Comparison of ENCODE assay signal across 8 cellular contexts in genomic region chr17:58330997-58331814, GRCh38. TPM values are rescaled to one million over a fixed set of nuclear protein-coding genes. Genes with fewer than 3 reads are reported as not detected.
DNase-seq lines count a peak whose midpoint lies in the region; ATAC-seq and TF ChIP-seq lines count a peak whose summit lies in the region.

No MANE protein-coding gene starts in this region.

- peaks cover 60% of the 10 kb centered on the region for H3K4me1 ChIP-seq in OCI-LY3 (ENCODE audit: low read length)
- no peaks in the 10 kb centered on the region for H3K4me1 ChIP-seq in right lobe of liver

- H3K36me3 ChIP-seq in OCI-LY3 (replicated peaks; ENCODE audit: low read depth, low read length) (peaks cover 28% of the 10 kb centered on the region), right lobe of liver (no peaks in the 10 kb centered on the region)

- H3K79me2 ChIP-seq in OCI-LY3 (ENCODE audit: low read length) = peaks cover 68% of the 10 kb centered on the region

- no peak for TF ChIP-seq POLR2A in right lobe of liver (IDR thresholded peaks at IDR 0.05)

- ATAC-seq in right lobe of liver = peak; percentile 22 to 45 (median 34)

- H3K9ac ChIP-seq in OCI-LY3 (ENCODE audit: low read length) = peak overlapping the region; percentile 100

- peaks cover 5% of the 10 kb centered on the region; the same call in 1 of the 2 replicates for H3K9me3 ChIP-seq in OCI-LY3 (ENCODE audit: insufficient read depth, low read length)
- no peaks in the 10 kb centered on the region for H3K9me3 ChIP-seq in right lobe of liver

- H3K4me3 ChIP-seq in OCI-LY3 (ENCODE audit: low read length) (peak overlapping the region; percentile 96), right lobe of liver (peak overlapping the region; percentile 28 to 50 (median 36))

- DNase-seq in 8988T (peak; percentile 1), activated gamma-delta T cell treated with Interleukin-2 at 50 U/mL for 16 hours (peak; percentile 78), right lobe of liver (peak in 2 of 3 donors; percentile 60 to 70), NCI-H446 (lab: John Stamatoyannopoulos, UW) (no peak), hepatic stellate cell (ENCODE audit: low spot score) (no peak), DMS 273 (lab: John Stamatoyannopoulos, UW; ENCODE audit: unreplicated experiment) (no peak)
- DNase-seq in stimulated activated naive CD4-positive, alpha-beta T cell (lab: John Stamatoyannopoulos, UW) = peak; percentile 47 to 61 (median 50)

- peak overlapping the region; percentile 92 for H3K4me2 ChIP-seq in OCI-LY3 (ENCODE audit: low read length)

- peaks cover 47% of the 10 kb centered on the region for H4K20me1 ChIP-seq in OCI-LY3 (ENCODE audit: insufficient read depth, low read length)

- H2AFZ ChIP-seq in OCI-LY3 (ENCODE audit: low read depth, low read length) = no peak overlapping the region

- no peaks in the 10 kb centered on the region for H3K27me3 ChIP-seq in OCI-LY3 (ENCODE audit: low read depth, low read length)
- no peaks in the 10 kb centered on the region for H3K27me3 ChIP-seq in right lobe of liver

- peak overlapping the region; percentile 99 for H3K27ac ChIP-seq in OCI-LY3 (ENCODE audit: low read length)
- peak overlapping the region; percentile 44 to 83 (median 63) for H3K27ac ChIP-seq in right lobe of liver

- intact Hi-C loops in right lobe of liver (cut with DNase I) = no loop called here

- TF ChIP-seq CTCF in OCI-LY3 (IDR thresholded peaks at IDR 0.05; ENCODE audit: low read depth, low read length) (no peak), right lobe of liver (IDR thresholded peaks at IDR 0.05) (no peak)

- 76% methylated on average over 8 of the region's 23 CpGs for WGBS in right lobe of liver (ENCODE audit: insufficient coverage, low coverage, low lambda C conversion rate, missing lambda C conversion rate)

RNA-seq across cellular contexts. Expression of gene TSPOAP1, which starts 2.6 kb away (rescaled TPM):
- total RNA-seq in right lobe of liver = 1 to 10 TPM in 5 of 6 experiments, under 1 TPM in 1; 0.87 to 8.3 (median 3.8) TPM

RNA-seq across cellular contexts. Expression of gene SUPT4H1, which starts 20.8 kb away (rescaled TPM):
- total RNA-seq in right lobe of liver = 10 to 100 TPM; 24.8 to 50.9 (median 37.0) TPM

RNA-seq across cellular contexts. Expression of gene MPO, which starts 50.5 kb away (rescaled TPM):
- 1 to 10 TPM in 2 of 6 experiments, under 1 TPM in 2, not detected in 2; 0.26 to 4.2 (median 1.9) TPM for total RNA-seq in right lobe of liver

Comparison
In these comparisons a context has a peak if more than half of its experiments do, and no peak if none do; other contexts are left out.
1. DNase-seq: peak in 8988T (single experiment), activated gamma-delta T cell treated with Interleukin-2 at 50 U/mL for 16 hours (single experiment), right lobe of liver (2 of 3) and stimulated activated naive CD4-positive, alpha-beta T cell (6 of 6); none in NCI-H446 (0 of 2), hepatic stellate cell (single experiment) and DMS 273 (single experiment).